Comparison of ENCODE assay signal across 8 cellular contexts in the genomic region with DNA sequence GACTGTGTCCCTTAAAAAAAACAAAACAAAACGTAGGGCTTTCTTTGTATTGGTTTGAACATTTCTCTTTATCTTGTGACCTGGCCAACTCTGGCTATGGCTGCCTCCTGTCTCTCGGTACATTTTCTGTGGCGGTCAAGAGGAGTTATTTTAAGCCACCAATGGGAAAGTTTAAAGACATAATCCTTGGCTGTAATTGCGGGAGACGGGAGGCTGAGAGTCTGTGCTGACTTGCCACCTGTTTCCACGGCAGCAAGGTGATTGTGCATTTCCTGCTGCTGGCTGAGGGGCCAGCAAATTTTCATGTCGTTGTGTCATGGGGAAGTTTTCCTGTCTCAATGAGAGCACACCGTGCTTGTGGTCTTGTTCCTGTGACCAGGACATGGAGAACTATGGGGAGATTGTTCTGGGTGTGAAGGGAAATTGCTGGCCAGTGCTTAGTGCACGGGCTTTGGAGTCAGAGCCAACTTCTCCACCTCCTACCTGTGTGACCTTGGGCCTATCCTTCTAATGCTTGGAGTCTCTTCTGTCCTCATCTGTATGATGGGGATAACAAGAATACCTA. TPM values are rescaled to one million over a fixed set of nuclear protein-coding genes. Genes with fewer than 3 reads are reported as not detected.
DNase-seq lines count a peak whose midpoint lies in the region; ATAC-seq, FAIRE-seq and TF ChIP-seq lines count a peak whose summit lies in the region.

No MANE protein-coding gene starts in this region.

- peak overlapping the region; percentile 79 for H3K27ac ChIP-seq in C4-2B
- H3K27ac ChIP-seq in heart right ventricle, result peak overlapping the region; percentile 41 to 85 (median 75)
- peak overlapping the region; percentile 81 to 82 for H3K27ac ChIP-seq in small intestine (ENCODE audit: low read depth in 1 of 2, low read length in 1 of 2)

- H3K4me1 ChIP-seq in heart right ventricle (peaks cover 0 to 88% (median 16%) of the 10 kb centered on the region in 9 donors), small intestine (ENCODE audit: control insufficient read depth in 2 of 2, insufficient read depth in 1 of 2, low read depth in 1 of 2, low read length in 1 of 2) (peaks cover 0 to 15% of the 10 kb centered on the region in 2 donors)

- ATAC-seq in heart right ventricle, result peak; percentile 67 to 90 (median 82)

- intact Hi-C loops in heart right ventricle (cut with DNase I), result loop anchor here in 1 of 10 donors (5.0 kb wide), 1 partner anchor 116 kb away; no protein-coding TSS in a partner anchor

- DNase-seq in HT1080 (ENCODE audit: low read depth) (peak; percentile 76), SK-MEL-5 (ENCODE audit: low read depth, low spot score) (peak; percentile 55), heart right ventricle (peak in 1 of 2 donors; percentile 25), small intestine (peak; percentile 61), SKM-1 (lab: John Stamatoyannopoulos, UW; ENCODE audit: unreplicated experiment) (no peak), NCI-H1694 (lab: John Stamatoyannopoulos, UW) (no peak), amygdala (lab: John Stamatoyannopoulos, UW) (no peak)

- WGBS in heart right ventricle, 2 donors, result 8 to 15% methylated on average over 9 of the region's 9 CpGs
- WGBS in small intestine, 3 donors, result 7 to 20% (median 11%) methylated on average over 9 of the region's 9 CpGs

- H3K36me3 ChIP-seq in heart right ventricle (no peaks in the 10 kb centered on the region), small intestine (ENCODE audit: control insufficient read depth in 2 of 2, insufficient read depth in 2 of 2, low read length in 2 of 2) (no peaks in the 10 kb centered on the region)

- H3K9me3 ChIP-seq in heart right ventricle (no peaks in the 10 kb centered on the region), small intestine (ENCODE audit: control insufficient read depth, low read depth) (no peaks in the 10 kb centered on the region)

- in situ Hi-C loops in SK-MEL-5 (cut with HindIII; ENCODE audit: low pct_unique_long_range_greater_than_20kb, low sequenced_read_pairs), result loop anchor here (25.0 kb wide), 1 partner anchor 121 kb away; no protein-coding TSS in a partner anchor

- H3K27me3 ChIP-seq in heart right ventricle, result no peaks in the 10 kb centered on the region
- no peaks in the 10 kb centered on the region for H3K27me3 ChIP-seq in small intestine (ENCODE audit: control insufficient read depth in 2 of 2, insufficient read depth in 2 of 2, low read length in 2 of 2)

- peak overlapping the region in 5 of 10 donors; percentile 8 to 25 (median 11) for H3K4me3 ChIP-seq in heart right ventricle
- H3K4me3 ChIP-seq in small intestine (ENCODE audit: low read depth in 1 of 2, low read length in 2 of 2), result no peak overlapping the region

- TF ChIP-seq CTCF in C4-2B (conservative IDR thresholded peaks at IDR 0.05), result no peak
- TF ChIP-seq CTCF in heart right ventricle (IDR thresholded peaks at IDR 0.05), result no peak

- FAIRE-seq in small intestine (lab: Jason Lieb, UNC), result no peak

RNA-seq across cellular contexts. Expression of gene PTPRJ, which starts 11.0 kb away (rescaled TPM):
- total RNA-seq in HT1080 (2014; rRNA removed; shearing (Covaris generic)), result 11.7 and 11.9 TPM in 2 replicates
- polyA plus RNA-seq in HT1080 (2015; cell fraction: cytosol; rRNA removed), result 25.4 and 28.6 TPM in 2 replicates
- 39.2 and 41.6 TPM in 2 replicates for polyA plus RNA-seq in HT1080 (2015; cell fraction: nucleus; rRNA removed)
- total RNA-seq in SK-MEL-5 (2014; rRNA removed; shearing (Covaris generic)), result 39.4 and 40.1 TPM in 2 replicates
- 39.0 and 54.7 TPM in 2 replicates for polyA plus RNA-seq in SK-MEL-5 (2015; cell fraction: cytosol; rRNA removed)
- 37.4 and 40.4 TPM in 2 replicates for polyA plus RNA-seq in SK-MEL-5 (2015; cell fraction: nucleus; rRNA removed)
- 10 to 100 TPM in 2 of 10 donors, 1 to 10 TPM in 8; 5.6 to 22.9 (median 7.5) TPM for total RNA-seq in heart right ventricle
- 1 to 10 TPM in 1 of 2 donors, under 1 TPM in 1; 0.78 to 1.5 TPM for polyA plus RNA-seq in heart right ventricle
- 1 to 10 TPM; 4.9 to 7.6 (median 6.9) TPM for polyA plus RNA-seq in small intestine

Comparison
In these comparisons a context has a peak if more than half of its experiments do, and no peak if none do; other contexts are left out.
1. DNase-seq: peak in HT1080 (single experiment), SK-MEL-5 (single experiment) and small intestine (single experiment); none in SKM-1 (single experiment), NCI-H1694 (single experiment) and amygdala (0 of 56).
2. Peak in every context shown above with its lines, with median percentiles within 50 percentile points of each other: H3K27ac ChIP-seq.